Comparison of ENCODE assay signal across 2 cellular contexts in genomic region chr2:8409461-8410260, GRCh38.
TF ChIP-seq lines count a peak whose summit lies in the region.

No MANE protein-coding gene starts in this region.

TF ChIP-seq in liver, 16 proteins besides CTCF, POLR2A, EP300 and RAD21:
- peak; percentile 21 to 38 for TF ChIP-seq HNF4A (conservative IDR thresholded peaks at IDR 0.05)
- peak in 1 of 2 donors; percentile 68 for TF ChIP-seq RXRA (IDR thresholded peaks at IDR 0.05)
- peak; percentile 27 for TF ChIP-seq YY1 (IDR thresholded peaks at IDR 0.05)
- peak; percentile 43 for TF ChIP-seq FOXA2 (IDR thresholded peaks at IDR 0.05)
- peak; percentile 49 for TF ChIP-seq REST (IDR thresholded peaks at IDR 0.05)
- TF ChIP-seq ATF3 (IDR thresholded peaks at IDR 0.05): no peak
- TF ChIP-seq HNF4G (IDR thresholded peaks at IDR 0.05): no peak

TF ChIP-seq in HepG2, 621 proteins besides CTCF, POLR2A, EP300 and RAD21:
- TF ChIP-seq ZNF10 (CRISPR knock-in tag; IDR thresholded peaks at IDR 0.05; ENCODE audit: borderline replicate concordance, low read depth) (no peak), ARID4A (CRISPR knock-in tag; IDR thresholded peaks at IDR 0.05; ENCODE audit: borderline replicate concordance) (no peak), ZNF607 (CRISPR knock-in tag; IDR thresholded peaks at IDR 0.05; ENCODE audit: borderline replicate concordance) (no peak), ZNF280D (CRISPR knock-in tag; IDR thresholded peaks at IDR 0.05) (no peak), HNF4A (CRISPR knock-in tag; IDR thresholded peaks at IDR 0.05) (no peak), ZNF749 (CRISPR knock-in tag; IDR thresholded peaks at IDR 0.05; ENCODE audit: borderline replicate concordance) (no peak), ZNF770 (CRISPR knock-in tag; IDR thresholded peaks at IDR 0.05) (no peak), SCMH1 (CRISPR knock-in tag; IDR thresholded peaks at IDR 0.05; ENCODE audit: borderline replicate concordance) (no peak), SP140L (CRISPR knock-in tag; IDR thresholded peaks at IDR 0.05; ENCODE audit: borderline replicate concordance) (no peak), MLXIP (CRISPR knock-in tag; IDR thresholded peaks at IDR 0.05; ENCODE audit: borderline replicate concordance) (no peak), ZNF740 (CRISPR knock-in tag; IDR thresholded peaks at IDR 0.05) (no peak), CBX2 (IDR thresholded peaks at IDR 0.05; ENCODE audit: low read depth, low read length) (no peak), CBX2 (CRISPR knock-in tag; IDR thresholded peaks at IDR 0.05; ENCODE audit: low read depth) (no peak), TCF7L2 (IDR thresholded peaks at IDR 0.05; ENCODE audit: low read depth, low read length) (no peak), ATF1 (CRISPR knock-in tag; IDR thresholded peaks at IDR 0.05) (no peak), MXD3 (CRISPR knock-in tag; IDR thresholded peaks at IDR 0.05) (no peak), ZNF143 (CRISPR knock-in tag; IDR thresholded peaks at IDR 0.05) (no peak)
